ENCODE assay signal across 8 cellular contexts in the genomic region with DNA sequence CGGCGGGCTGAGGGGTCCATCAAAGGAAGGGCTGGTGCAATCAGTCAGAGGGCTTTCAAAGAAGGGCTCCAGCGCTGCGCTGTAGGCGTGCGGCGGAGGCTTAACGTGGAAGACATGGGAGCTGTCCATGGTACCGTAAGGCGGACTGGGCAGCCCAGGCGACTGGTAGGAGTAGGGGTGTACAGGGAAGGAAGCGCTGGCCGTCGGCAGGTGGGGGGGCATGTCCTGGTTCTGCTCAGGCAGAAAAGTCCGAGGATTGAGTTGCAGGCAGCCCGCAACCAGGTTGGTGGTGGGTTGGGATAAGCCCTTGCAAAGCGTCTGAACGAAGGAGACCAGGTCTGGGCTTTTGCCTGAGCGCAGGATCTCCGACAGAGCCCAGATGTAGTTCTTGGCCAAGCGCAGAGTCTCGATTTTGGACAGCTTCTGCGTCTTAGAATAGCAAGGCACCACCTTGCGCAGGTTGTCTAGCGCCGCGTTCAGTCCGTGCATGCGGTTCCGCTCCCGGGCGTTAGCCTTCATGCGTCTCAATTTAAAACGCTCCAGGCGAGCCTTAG. TPM values are rescaled to one million over a fixed set of nuclear protein-coding genes. Genes with fewer than 3 reads are reported as not detected.
DNase-seq lines count a peak whose midpoint lies in the region; ATAC-seq and TF ChIP-seq lines count a peak whose summit lies in the region.

No MANE protein-coding gene starts in this region.

- H3K27ac ChIP-seq in foreskin keratinocyte (no peak overlapping the region), esophagus muscularis mucosa (replicated peaks in 1 of 4) (no peak overlapping the region)

- peaks cover 3 to 4% of the 10 kb centered on the region in 2 donors for H3K9me3 Mint-ChIP-seq in activated T-cell treated with anti-CD3 and anti-CD28 coated beads, Interleukin-2, amount 50 U/mL, for 72 hours
- no peaks in the 10 kb centered on the region for H3K9me3 Mint-ChIP-seq in progenitor cell of endocrine pancreas (ENCODE audit: low read depth)

- DNase-seq in GM13976 (ENCODE audit: low spot score) (peak; percentile 66), MG63 (peak; percentile 50), foreskin keratinocyte (peak in 1 of 2 donors; percentile 50), progenitor cell of endocrine pancreas (ENCODE audit: low spot score, unreplicated experiment) (peak; percentile 88), NK-92 (lab: John Stamatoyannopoulos, UW; ENCODE audit: unreplicated experiment) (no peak), inferior parietal cortex (ENCODE audit: extremely low spot score) (no peak), esophagus muscularis mucosa (ENCODE audit: extremely low spot score) (no peak)
- DNase-seq in activated T-cell treated with anti-CD3 and anti-CD28 coated beads, Interleukin-2, amount 50 U/mL, for 72 hours: peak; percentile 71 to 82

- H3K27ac Mint-ChIP-seq in activated T-cell treated with anti-CD3 and anti-CD28 coated beads, Interleukin-2, amount 50 U/mL, for 72 hours: peak overlapping the region; percentile 72
- H3K27ac Mint-ChIP-seq in progenitor cell of endocrine pancreas: peak overlapping the region; percentile 82

- ATAC-seq in activated T-cell treated with anti-CD3 and anti-CD28 coated beads, Interleukin-2, amount 50 U/mL, for 72 hours (replicated peaks in 1 of 2): peak; percentile 72 to 75
- peak; percentile 92 for ATAC-seq in foreskin keratinocyte

- H3K4me1 ChIP-seq in foreskin keratinocyte: no peaks in the 10 kb centered on the region
- peaks cover 7 to 26% (median 24%) of the 10 kb centered on the region in 4 donors for H3K4me1 ChIP-seq in esophagus muscularis mucosa

- H3K4me3 Mint-ChIP-seq in activated T-cell treated with anti-CD3 and anti-CD28 coated beads, Interleukin-2, amount 50 U/mL, for 72 hours: peak overlapping the region; percentile 61 to 71
- peak overlapping the region; percentile 69 for H3K4me3 Mint-ChIP-seq in progenitor cell of endocrine pancreas (ENCODE audit: low read depth)

- H3K4me3 ChIP-seq in MG63 (no peak overlapping the region), esophagus muscularis mucosa (no peak overlapping the region)

- peaks cover 78% of the 10 kb centered on the region for H3K27me3 Mint-ChIP-seq in activated T-cell treated with anti-CD3 and anti-CD28 coated beads, Interleukin-2, amount 50 U/mL, for 72 hours (ENCODE audit: low read depth)
- peaks cover 89% of the 10 kb centered on the region for H3K27me3 Mint-ChIP-seq in progenitor cell of endocrine pancreas

- intact Hi-C loops in esophagus muscularis mucosa (cut with DNase I): no loop called here

- in situ Hi-C loops in GM13976 (cut with MboI; ENCODE audit: low sequenced_read_pairs, unreplicated experiment): no loop called here

- H3K36me3 Mint-ChIP-seq in activated T-cell treated with anti-CD3 and anti-CD28 coated beads, Interleukin-2, amount 50 U/mL, for 72 hours (ENCODE audit: insufficient read depth in 2 of 2): peaks cover under 1 to 11% of the 10 kb centered on the region in 2 donors
- H3K36me3 Mint-ChIP-seq in progenitor cell of endocrine pancreas (ENCODE audit: insufficient read depth): peaks cover 1% of the 10 kb centered on the region

- no peak for TF ChIP-seq POLR2A in esophagus muscularis mucosa (IDR thresholded peaks at IDR 0.05; ENCODE audit: low read depth)

- no peaks in the 10 kb centered on the region for H3K36me3 ChIP-seq in MG63
- H3K36me3 ChIP-seq in esophagus muscularis mucosa: no peaks in the 10 kb centered on the region

- peaks cover 56% of the 10 kb centered on the region for H3K4me1 Mint-ChIP-seq in activated T-cell treated with anti-CD3 and anti-CD28 coated beads, Interleukin-2, amount 50 U/mL, for 72 hours (ENCODE audit: low read depth)
- no peaks in the 10 kb centered on the region for H3K4me1 Mint-ChIP-seq in progenitor cell of endocrine pancreas (ENCODE audit: low read depth)

- H3K9me3 ChIP-seq in MG63 (no peaks in the 10 kb centered on the region; the same call in 1 of the 2 replicates), esophagus muscularis mucosa (no peaks in the 10 kb centered on the region)

- 18% methylated on average over 32 of the region's 35 CpGs for WGBS in esophagus muscularis mucosa

- TF ChIP-seq CTCF in GM13976 (IDR thresholded peaks at IDR 0.05; ENCODE audit: borderline replicate concordance, control extremely low read depth, extremely low read depth, insufficient read depth, missing control alignments) (no peak), foreskin keratinocyte (conservative IDR thresholded peaks at IDR 0.05) (no peak), progenitor cell of endocrine pancreas (IDR thresholded peaks at IDR 0.05; ENCODE audit: unreplicated experiment) (no peak), esophagus muscularis mucosa (IDR thresholded peaks at IDR 0.05) (no peak)

- H3K27me3 ChIP-seq in MG63: peaks cover 69% of the 10 kb centered on the region
- H3K27me3 ChIP-seq in foreskin keratinocyte: peaks cover 93% of the 10 kb centered on the region
- H3K27me3 ChIP-seq in esophagus muscularis mucosa: peaks cover 0 to 67% (median 45%) of the 10 kb centered on the region in 4 donors

- TF ChIP-seq EP300 in esophagus muscularis mucosa (IDR thresholded peaks at IDR 0.05): no peak

RNA-seq across cellular contexts. Expression of a gene that starts 2.2 kb away (rescaled TPM):
- total RNA-seq in MG63 (2014; rRNA removed; shearing (Covaris generic); ENCODE audit: low replicate concordance): not detected in 2 replicates
- not detected for total RNA-seq in activated T-cell treated with anti-CD3 and anti-CD28 coated beads, Interleukin-2, amount 50 U/mL, for 72 hours
- total RNA-seq in foreskin keratinocyte: not detected in 2 replicates
- not detected in 2 replicates for polyA plus RNA-seq in foreskin keratinocyte
- total RNA-seq in progenitor cell of endocrine pancreas: 28.6 and 33.3 TPM in 2 replicates
- total RNA-seq in esophagus muscularis mucosa: not detected

RNA-seq across cellular contexts. Expression of a gene that starts 21.2 kb away (rescaled TPM):
- not detected in 2 replicates for total RNA-seq in MG63 (2014; rRNA removed; shearing (Covaris generic); ENCODE audit: low replicate concordance)
- total RNA-seq in activated T-cell treated with anti-CD3 and anti-CD28 coated beads, Interleukin-2, amount 50 U/mL, for 72 hours: under 1 TPM in 1 of 2 donors, not detected in 1; 0.07 TPM
- total RNA-seq in foreskin keratinocyte: not detected in 2 replicates
- 0.01 TPM in 1 of 2 replicates, not detected in the other for polyA plus RNA-seq in foreskin keratinocyte
- 2.6 and 2.9 TPM in 2 replicates for total RNA-seq in progenitor cell of endocrine pancreas
- under 1 TPM in 2 of 4 donors, not detected in 2; 0.17 to 0.19 TPM for total RNA-seq in esophagus muscularis mucosa

Comparison
In these comparisons a context has a peak if more than half of its experiments do, and no peak if none do; other contexts are left out.
1. DNase-seq: peak in GM13976 (single experiment), MG63 (single experiment), activated T-cell treated with anti-CD3 and anti-CD28 coated beads, Interleukin-2, amount 50 U/mL, for 72 hours (2 of 2) and progenitor cell of endocrine pancreas (single experiment); none in NK-92 (single experiment), inferior parietal cortex (single experiment) and esophagus muscularis mucosa (single experiment).
2. RNA of a gene that starts 2.2 kb away (total RNA-seq): 28.6 to 33.3 TPM in progenitor cell of endocrine pancreas; not detected in MG63, not detected in activated T-cell treated with anti-CD3 and anti-CD28 coated beads, Interleukin-2, amount 50 U/mL, for 72 hours, not detected in foreskin keratinocyte and not detected in esophagus muscularis mucosa; every median in the first group is over 10 times any median in the second.